ENCODE assay signal across 21 cellular contexts in the genomic region with DNA sequence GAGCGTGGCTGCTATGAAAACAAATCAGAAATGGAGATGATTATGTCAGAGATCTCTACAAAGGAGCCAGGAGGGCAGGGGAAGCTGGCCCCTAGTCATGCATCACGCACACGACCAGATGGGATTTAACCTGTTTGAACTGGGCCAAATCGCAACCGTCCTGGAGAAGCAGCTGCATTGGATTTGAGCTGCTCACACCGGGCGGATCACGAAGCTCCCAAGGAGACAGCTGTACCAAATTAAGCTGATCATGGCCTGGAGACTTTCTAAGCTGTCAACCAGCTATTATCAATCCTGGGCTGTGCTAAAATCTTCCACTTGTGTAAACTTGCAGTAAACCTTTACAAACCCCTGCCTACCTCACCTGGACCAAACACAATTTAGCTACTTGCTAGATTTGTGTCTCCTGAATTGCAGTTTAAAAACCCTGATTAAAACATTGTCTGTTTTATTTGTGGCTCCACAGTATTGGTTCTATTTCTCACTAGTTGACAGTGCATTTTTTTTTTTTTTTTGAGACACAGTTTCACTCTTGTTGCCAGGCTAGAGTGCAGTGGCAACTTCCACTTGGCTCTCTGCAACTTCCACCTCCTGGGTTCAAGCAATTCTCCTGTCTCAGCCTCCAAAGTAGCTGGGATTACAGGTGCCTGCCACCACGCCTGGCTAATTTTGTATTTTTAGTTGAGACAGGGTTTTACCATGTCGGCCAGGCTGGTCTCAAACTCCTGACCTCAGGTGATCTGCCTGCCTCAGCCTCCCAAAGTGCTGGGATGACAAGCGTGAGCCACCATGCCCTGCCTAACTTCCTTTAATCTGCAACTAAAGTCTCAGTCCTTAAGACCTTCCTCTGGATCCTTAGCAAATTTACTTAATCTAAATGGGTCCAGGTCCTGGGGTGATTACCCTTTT.
"Had no signal": no experiment of that assay in that cellular context is flagged by ENCODE, and none has a peak within 500 bp of the region (broad histone marks: within the 10 kb centered on the region; RNA-seq: fewer than 3 reads in every experiment).

No MANE protein-coding gene starts in this region.

- H3K27ac Mint-ChIP-seq: activated B cell treated with CpG ODN at 0.5 μM for 24 hours; activated CD4-positive, alpha-beta memory T cell treated with anti-CD3 and anti-CD28 coated beads for 36 hours; activated naive CD8-positive, alpha-beta T cell treated with anti-CD3 and anti-CD28 coated beads, Interleukin-2, amount 10 ng/mL, durations not matched to agents 7 days and 5 days; activated T-helper 2 cell treated with anti-CD3 and anti-CD28 coated beads, Interferon-gamma antibody, Interleukin-2, Interleukin-4, amounts not matched to agents 10 μg/mL and 5 μg/mL and 100 μg/mL, durations not matched to agents 14 hours and 24 hours and 36 hours; effector memory CD8-positive, alpha-beta T cell; stimulated activated naive B cell treated with anti-CD40 and anti-IgM and Interleukin-4, amounts not matched to agents 10 μg/mL and 1 μg/mL and 100 μg/mL, for 72 hours; T-helper 2 cell treated with Interferon-gamma antibody and Interleukin-4, amounts not matched to agents 5 μg/mL and 100 μg/mL, for 36 hours had no signal

- H3K4me3 ChIP-seq: body of pancreas, left ventricle myocardium inferior, pancreas, thoracic aorta, upper lobe of right lung had no signal

- H3K4me3 Mint-ChIP-seq: activated B cell treated with CpG ODN at 0.5 μM for 24 hours; activated CD4-positive, alpha-beta memory T cell treated with anti-CD3 and anti-CD28 coated beads for 36 hours; activated naive CD8-positive, alpha-beta T cell treated with anti-CD3 and anti-CD28 coated beads, Interleukin-2, amount 10 ng/mL, durations not matched to agents 7 days and 5 days; effector memory CD8-positive, alpha-beta T cell; naive thymus-derived CD8-positive, alpha-beta T cell; stimulated activated naive B cell treated with anti-CD40 and anti-IgM and Interleukin-4, amounts not matched to agents 10 μg/mL and 1 μg/mL and 100 μg/mL, for 72 hours; T-helper 2 cell treated with Interferon-gamma antibody and Interleukin-4, amounts not matched to agents 5 μg/mL and 100 μg/mL, for 36 hours had no signal

- H3K4me1 ChIP-seq: body of pancreas, left ventricle myocardium inferior, pancreas, upper lobe of right lung had no signal

- ATAC-seq: body of pancreas; effector memory CD8-positive, alpha-beta T cell; naive thymus-derived CD8-positive, alpha-beta T cell; pancreas; stimulated activated naive B cell treated with anti-CD40 and anti-IgM and Interleukin-4, amounts not matched to agents 10 μg/mL and 1 μg/mL and 100 μg/mL, for 72 hours; upper lobe of right lung had no signal

- DNase-seq: activated B cell treated with CpG ODN at 0.5 μM for 24 hours; activated CD4-positive, alpha-beta memory T cell treated with anti-CD3 and anti-CD28 coated beads for 36 hours; activated CD4-positive, alpha-beta T cell treated with anti-CD3 and anti-CD28 coated beads for 4 hours; activated naive CD4-positive, alpha-beta T cell treated with Interleukin-2 at 50 U/mL for 16 hours; activated naive CD8-positive, alpha-beta T cell treated with anti-CD3 and anti-CD28 coated beads, Interleukin-2, amount 10 ng/mL, durations not matched to agents 7 days and 5 days; body of pancreas; caudate nucleus; effector memory CD8-positive, alpha-beta T cell; glutamatergic neuron; hippocampal formation; islet precursor cell; left ventricle myocardium inferior; mammary epithelial cell; naive thymus-derived CD8-positive, alpha-beta T cell; pancreas; stimulated activated naive B cell treated with anti-CD40 and anti-IgM and Interleukin-4, amounts not matched to agents 10 μg/mL and 1 μg/mL and 100 μg/mL, for 72 hours; upper lobe of right lung had no signal

- H3K27me3 ChIP-seq: body of pancreas, neutrophil, pancreas, upper lobe of right lung had no signal

- H3K27ac ChIP-seq: body of pancreas, left ventricle myocardium inferior, neutrophil, pancreas, thoracic aorta, upper lobe of right lung had no signal

- H3K9me3 ChIP-seq: body of pancreas, neutrophil, pancreas, upper lobe of right lung had no signal

- H3K27me3 Mint-ChIP-seq: activated B cell treated with CpG ODN at 0.5 μM for 24 hours; activated CD4-positive, alpha-beta memory T cell treated with anti-CD3 and anti-CD28 coated beads for 36 hours; stimulated activated naive B cell treated with anti-CD40 and anti-IgM and Interleukin-4, amounts not matched to agents 10 μg/mL and 1 μg/mL and 100 μg/mL, for 72 hours had no signal

- H3K36me3 Mint-ChIP-seq: activated CD4-positive, alpha-beta memory T cell treated with anti-CD3 and anti-CD28 coated beads for 36 hours had no signal

- H3K36me3 ChIP-seq: left ventricle myocardium inferior, neutrophil, pancreas, thoracic aorta, upper lobe of right lung had no signal
